ENCODE assay signal across 2 cellular contexts in the genomic region with DNA sequence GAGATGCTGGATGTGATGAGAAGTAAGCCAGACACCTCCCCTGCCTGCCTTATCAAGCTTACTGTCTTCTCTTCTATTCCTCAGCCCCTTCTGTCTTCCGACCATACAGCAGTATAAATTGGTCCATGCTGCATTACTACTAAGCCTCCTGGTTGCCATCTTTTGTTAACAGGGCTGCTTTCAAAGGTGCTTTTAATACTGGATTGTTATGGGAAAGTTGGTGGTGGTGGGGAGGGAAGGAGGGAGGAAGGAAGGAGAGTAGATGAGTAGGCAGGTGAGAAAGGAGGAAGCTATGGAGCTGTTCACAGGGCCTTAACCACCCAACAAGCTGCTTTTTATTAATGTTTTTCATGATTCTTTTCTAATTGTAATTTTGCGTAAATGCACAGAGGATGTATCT.
A peak's percentile ranks its signal among the peaks of the same experiment; 100 is the strongest.
TF ChIP-seq lines count a peak whose summit lies in the region.

No MANE protein-coding gene starts in this region.

TF ChIP-seq in GM23338, 12 proteins besides CTCF, POLR2A, EP300 and RAD21 (continued from another document):
- TF ChIP-seq, protein P1, sequence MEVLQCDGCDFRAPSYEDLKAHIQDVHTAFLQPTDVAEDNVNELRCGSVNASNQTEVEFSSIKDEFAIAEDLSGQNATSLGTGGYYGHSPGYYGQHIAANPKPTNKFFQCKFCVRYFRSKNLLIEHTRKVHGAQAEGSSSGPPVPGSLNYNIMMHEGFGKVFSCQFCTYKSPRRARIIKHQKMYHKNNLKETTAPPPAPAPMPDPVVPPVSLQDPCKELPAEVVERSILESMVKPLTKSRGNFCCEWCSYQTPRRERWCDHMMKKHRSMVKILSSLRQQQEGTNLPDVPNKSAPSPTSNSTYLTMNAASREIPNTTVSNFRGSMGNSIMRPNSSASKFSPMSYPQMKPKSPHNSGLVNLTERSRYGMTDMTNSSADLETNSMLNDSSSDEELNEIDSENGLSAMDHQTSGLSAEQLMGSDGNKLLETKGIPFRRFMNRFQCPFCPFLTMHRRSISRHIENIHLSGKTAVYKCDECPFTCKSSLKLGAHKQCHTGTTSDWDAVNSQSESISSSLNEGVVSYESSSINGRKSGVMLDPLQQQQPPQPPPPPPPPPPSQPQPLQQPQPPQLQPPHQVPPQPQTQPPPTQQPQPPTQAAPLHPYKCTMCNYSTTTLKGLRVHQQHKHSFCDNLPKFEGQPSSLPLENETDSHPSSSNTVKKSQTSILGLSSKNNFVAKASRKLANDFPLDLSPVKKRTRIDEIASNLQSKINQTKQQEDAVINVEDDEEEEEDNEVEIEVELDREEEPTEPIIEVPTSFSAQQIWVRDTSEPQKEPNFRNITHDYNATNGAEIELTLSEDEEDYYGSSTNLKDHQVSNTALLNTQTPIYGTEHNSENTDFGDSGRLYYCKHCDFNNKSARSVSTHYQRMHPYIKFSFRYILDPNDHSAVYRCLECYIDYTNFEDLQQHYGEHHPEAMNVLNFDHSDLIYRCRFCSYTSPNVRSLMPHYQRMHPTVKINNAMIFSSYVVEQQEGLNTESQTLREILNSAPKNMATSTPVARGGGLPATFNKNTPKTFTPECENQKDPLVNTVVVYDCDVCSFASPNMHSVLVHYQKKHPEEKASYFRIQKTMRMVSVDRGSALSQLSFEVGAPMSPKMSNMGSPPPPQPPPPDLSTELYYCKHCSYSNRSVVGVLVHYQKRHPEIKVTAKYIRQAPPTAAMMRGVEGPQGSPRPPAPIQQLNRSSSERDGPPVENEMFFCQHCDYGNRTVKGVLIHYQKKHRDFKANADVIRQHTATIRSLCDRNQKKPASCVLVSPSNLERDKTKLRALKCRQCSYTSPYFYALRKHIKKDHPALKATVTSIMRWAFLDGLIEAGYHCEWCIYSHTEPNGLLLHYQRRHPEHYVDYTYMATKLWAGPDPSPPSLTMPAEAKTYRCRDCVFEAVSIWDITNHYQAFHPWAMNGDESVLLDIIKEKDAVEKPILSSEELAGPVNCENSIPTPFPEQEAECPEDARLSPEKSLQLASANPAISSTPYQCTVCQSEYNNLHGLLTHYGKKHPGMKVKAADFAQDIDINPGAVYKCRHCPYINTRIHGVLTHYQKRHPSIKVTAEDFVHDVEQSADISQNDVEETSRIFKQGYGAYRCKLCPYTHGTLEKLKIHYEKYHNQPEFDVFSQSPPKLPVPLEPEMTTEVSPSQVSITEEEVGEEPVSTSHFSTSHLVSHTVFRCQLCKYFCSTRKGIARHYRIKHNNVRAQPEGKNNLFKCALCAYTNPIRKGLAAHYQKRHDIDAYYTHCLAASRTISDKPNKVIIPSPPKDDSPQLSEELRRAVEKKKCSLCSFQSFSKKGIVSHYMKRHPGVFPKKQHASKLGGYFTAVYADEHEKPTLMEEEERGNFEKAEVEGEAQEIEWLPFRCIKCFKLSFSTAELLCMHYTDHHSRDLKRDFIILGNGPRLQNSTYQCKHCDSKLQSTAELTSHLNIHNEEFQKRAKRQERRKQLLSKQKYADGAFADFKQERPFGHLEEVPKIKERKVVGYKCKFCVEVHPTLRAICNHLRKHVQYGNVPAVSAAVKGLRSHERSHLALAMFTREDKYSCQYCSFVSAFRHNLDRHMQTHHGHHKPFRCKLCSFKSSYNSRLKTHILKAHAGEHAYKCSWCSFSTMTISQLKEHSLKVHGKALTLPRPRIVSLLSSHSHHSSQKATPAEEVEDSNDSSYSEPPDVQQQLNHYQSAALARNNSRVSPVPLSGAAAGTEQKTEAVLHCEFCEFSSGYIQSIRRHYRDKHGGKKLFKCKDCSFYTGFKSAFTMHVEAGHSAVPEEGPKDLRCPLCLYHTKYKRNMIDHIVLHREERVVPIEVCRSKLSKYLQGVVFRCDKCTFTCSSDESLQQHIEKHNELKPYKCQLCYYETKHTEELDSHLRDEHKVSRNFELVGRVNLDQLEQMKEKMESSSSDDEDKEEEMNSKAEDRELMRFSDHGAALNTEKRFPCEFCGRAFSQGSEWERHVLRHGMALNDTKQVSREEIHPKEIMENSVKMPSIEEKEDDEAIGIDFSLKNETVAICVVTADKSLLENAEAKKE (CRISPR knock-in tag; IDR thresholded peaks at IDR 0.05) = 0 out of 2 replicates have a peak, but pooled peaks have one; percentile 40
- TF ChIP-seq EZH2 (IDR thresholded peaks at IDR 0.05; ENCODE audit: low read depth, unreplicated experiment) = no peak
- no peak for TF ChIP-seq JUNB (IDR thresholded peaks at IDR 0.05; ENCODE audit: unreplicated experiment)

TF ChIP-seq in WTC11, 78 proteins besides CTCF, POLR2A, EP300 and RAD21 (continued from another document):
- TF ChIP-seq, protein P2, sequence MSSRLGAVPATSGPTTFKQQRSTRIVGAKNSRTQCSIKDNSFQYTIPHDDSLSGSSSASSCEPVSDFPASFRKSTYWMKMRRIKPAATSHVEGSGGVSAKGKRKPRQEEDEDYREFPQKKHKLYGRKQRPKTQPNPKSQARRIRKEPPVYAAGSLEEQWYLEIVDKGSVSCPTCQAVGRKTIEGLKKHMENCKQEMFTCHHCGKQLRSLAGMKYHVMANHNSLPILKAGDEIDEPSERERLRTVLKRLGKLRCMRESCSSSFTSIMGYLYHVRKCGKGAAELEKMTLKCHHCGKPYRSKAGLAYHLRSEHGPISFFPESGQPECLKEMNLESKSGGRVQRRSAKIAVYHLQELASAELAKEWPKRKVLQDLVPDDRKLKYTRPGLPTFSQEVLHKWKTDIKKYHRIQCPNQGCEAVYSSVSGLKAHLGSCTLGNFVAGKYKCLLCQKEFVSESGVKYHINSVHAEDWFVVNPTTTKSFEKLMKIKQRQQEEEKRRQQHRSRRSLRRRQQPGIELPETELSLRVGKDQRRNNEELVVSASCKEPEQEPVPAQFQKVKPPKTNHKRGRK (CRISPR knock-in tag; IDR thresholded peaks at IDR 0.05; ENCODE audit: borderline replicate concordance) = no peak
- TF ChIP-seq ETV6 (CRISPR knock-in tag; IDR thresholded peaks at IDR 0.05) (no peak), ZNF416 (CRISPR knock-in tag; IDR thresholded peaks at IDR 0.05) (no peak), FOXJ3 (CRISPR knock-in tag; IDR thresholded peaks at IDR 0.05; ENCODE audit: borderline replicate concordance) (no peak), ESRRA (CRISPR knock-in tag; IDR thresholded peaks at IDR 0.05; ENCODE audit: borderline replicate concordance) (no peak), GTF2I (CRISPR knock-in tag; conservative IDR thresholded peaks at IDR 0.05) (no peak), NFYB (CRISPR knock-in tag; conservative IDR thresholded peaks at IDR 0.05; ENCODE audit: low read depth) (no peak), MYBL2 (CRISPR knock-in tag; IDR thresholded peaks at IDR 0.05) (no peak), NR1H2 (CRISPR knock-in tag; IDR thresholded peaks at IDR 0.05) (no peak)
- TF ChIP-seq, protein P3, sequence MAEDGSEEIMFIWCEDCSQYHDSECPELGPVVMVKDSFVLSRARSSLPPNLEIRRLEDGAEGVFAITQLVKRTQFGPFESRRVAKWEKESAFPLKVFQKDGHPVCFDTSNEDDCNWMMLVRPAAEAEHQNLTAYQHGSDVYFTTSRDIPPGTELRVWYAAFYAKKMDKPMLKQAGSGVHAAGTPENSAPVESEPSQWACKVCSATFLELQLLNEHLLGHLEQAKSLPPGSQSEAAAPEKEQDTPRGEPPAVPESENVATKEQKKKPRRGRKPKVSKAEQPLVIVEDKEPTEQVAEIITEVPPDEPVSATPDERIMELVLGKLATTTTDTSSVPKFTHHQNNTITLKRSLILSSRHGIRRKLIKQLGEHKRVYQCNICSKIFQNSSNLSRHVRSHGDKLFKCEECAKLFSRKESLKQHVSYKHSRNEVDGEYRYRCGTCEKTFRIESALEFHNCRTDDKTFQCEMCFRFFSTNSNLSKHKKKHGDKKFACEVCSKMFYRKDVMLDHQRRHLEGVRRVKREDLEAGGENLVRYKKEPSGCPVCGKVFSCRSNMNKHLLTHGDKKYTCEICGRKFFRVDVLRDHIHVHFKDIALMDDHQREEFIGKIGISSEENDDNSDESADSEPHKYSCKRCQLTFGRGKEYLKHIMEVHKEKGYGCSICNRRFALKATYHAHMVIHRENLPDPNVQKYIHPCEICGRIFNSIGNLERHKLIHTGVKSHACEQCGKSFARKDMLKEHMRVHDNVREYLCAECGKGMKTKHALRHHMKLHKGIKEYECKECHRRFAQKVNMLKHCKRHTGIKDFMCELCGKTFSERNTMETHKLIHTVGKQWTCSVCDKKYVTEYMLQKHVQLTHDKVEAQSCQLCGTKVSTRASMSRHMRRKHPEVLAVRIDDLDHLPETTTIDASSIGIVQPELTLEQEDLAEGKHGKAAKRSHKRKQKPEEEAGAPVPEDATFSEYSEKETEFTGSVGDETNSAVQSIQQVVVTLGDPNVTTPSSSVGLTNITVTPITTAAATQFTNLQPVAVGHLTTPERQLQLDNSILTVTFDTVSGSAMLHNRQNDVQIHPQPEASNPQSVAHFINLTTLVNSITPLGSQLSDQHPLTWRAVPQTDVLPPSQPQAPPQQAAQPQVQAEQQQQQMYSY (CRISPR knock-in tag; IDR thresholded peaks at IDR 0.05) = no peak
TF ChIP-seq in WTC11: peak in this region for 0.
